In the genomic region with DNA sequence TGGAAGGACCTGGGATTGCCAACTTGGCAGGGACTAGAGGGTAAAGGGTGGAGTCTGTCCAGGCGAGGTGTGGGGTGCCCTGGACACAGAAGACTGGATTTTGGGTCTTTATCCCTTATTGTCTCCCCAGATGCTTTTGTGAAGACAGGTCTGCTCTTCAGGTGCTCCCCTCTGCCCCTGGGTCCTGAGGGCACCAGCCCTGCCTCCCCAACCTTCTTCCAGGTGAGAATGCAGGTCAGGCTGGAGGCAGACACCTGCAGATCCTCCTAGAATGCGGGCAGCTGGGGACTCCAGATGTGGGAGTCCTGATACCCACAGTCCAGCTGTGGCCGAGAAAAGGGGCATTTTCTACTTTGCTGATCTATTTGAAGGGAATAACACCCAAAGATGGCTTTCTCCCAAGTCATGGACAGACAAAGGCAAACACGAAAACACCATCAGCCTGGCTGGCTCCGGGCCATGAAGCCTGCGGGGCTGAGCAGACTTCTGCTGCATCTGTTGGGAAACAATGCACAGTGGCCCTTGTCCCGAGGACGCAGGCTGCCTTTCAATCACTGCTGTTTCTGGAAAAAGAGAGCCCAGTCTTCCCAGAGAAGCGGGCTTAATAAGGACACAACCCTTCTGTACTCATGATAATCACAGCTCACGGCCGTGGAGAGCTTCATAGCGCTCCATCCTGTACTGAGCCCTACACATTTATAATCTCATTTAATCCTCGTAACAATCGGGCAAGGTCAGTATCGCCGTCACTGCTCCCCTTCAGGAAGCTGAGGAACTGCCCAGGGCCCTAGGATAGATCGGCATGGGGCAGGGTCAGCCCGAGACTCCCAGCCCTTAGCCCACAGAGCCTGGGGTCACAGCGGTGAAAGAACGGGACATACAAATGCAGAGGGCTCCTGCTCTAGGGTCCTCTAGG, we compare ENCODE assay signal across 11 cellular contexts.
DNase-seq lines count a peak whose midpoint lies in the region; ATAC-seq and TF ChIP-seq lines count a peak whose summit lies in the region.
"Had no signal": no experiment of that assay in that cellular context is flagged by ENCODE, and none has a peak within 500 bp of the region (broad histone marks: within the 10 kb centered on the region; RNA-seq: fewer than 3 reads in every experiment).

No MANE protein-coding gene starts in this region.

- no peak overlapping the region for H3K4me3 ChIP-seq in fibroblast of pulmonary artery (replicated peaks; ENCODE audit: low read depth, low read length)
- no peak overlapping the region for H3K4me3 ChIP-seq in CD4-positive, alpha-beta memory T cell (ENCODE audit: low read length in 2 of 2)

- peak; percentile 3 for DNase-seq in NCI-H146 (lab: John Stamatoyannopoulos, UW)
- DNase-seq in NCI-H146 treated with DMSO at 0.1 percent for 48 hours (lab: John Stamatoyannopoulos, UW; ENCODE audit: unreplicated experiment): no peak
- DNase-seq in RPMI8226: peak; percentile 69
- DNase-seq in fibroblast of pulmonary artery (ENCODE audit: low read depth): peak; percentile 51
- DNase-seq in putamen (ENCODE audit: low spot score): peak; percentile 98
- no peak for DNase-seq in stimulated activated naive CD8-positive, alpha-beta T cell treated with anti-CD3 and anti-CD28 coated beads, Interleukin-15, Interleukin-2, amounts not matched to agents 100 U/mL and 50 U/mL, for 24 hours
- DNase-seq in CD4-positive, alpha-beta memory T cell: no peak
- DNase-seq in GM19240 (ENCODE audit: insufficient read length, low spot score): no peak
- DNase-seq: NK-92 treated with Interleukin-12 subunit alpha and Interleukin-12 subunit beta, amount 100 ng/mL, for 24 hours had no signal

- no peak overlapping the region for H3K27ac ChIP-seq in CD4-positive, alpha-beta memory T cell (ENCODE audit: low read depth, low read length)

- H3K9me3 ChIP-seq in CD4-positive, alpha-beta memory T cell (ENCODE audit: control insufficient read depth in 1 of 2, low read length in 2 of 2): no peaks in the 10 kb centered on the region

- H3K4me1 ChIP-seq in CD4-positive, alpha-beta memory T cell (ENCODE audit: insufficient read depth, low read length): peaks cover 7% of the 10 kb centered on the region

- intact Hi-C loops in CD4-positive, alpha-beta memory T cell (cut with micrococcal nuclease): no loop called here

- H3K4me1 Mint-ChIP-seq in CD4-positive, alpha-beta memory T cell: peaks cover 6 to 14% (median 11%) of the 10 kb centered on the region in 4 donors

- CTCF ChIA-PET in CD4-positive, alpha-beta memory T cell (lab: Charles Lee; ENCODE audit: partially characterized antibody): interaction anchor here (1.2 to 6.7 kb wide), 4 partner anchors 7 to 102 kb away, joined by 3 to 25 read pairs (median 6); no protein-coding TSS in a partner anchor

- peaks cover 0 to 4% of the 10 kb centered on the region in 2 donors for H3K27me3 Mint-ChIP-seq in CD4-positive, alpha-beta memory T cell
- H3K27me3 Mint-ChIP-seq: activated naive CD8-positive, alpha-beta T cell had no signal

- POLR2A ChIA-PET in CD4-positive, alpha-beta memory T cell (lab: Charles Lee; ENCODE audit: partially characterized antibody): no interaction called here

- no peaks in the 10 kb centered on the region for H3K36me3 Mint-ChIP-seq in CD4-positive, alpha-beta memory T cell
- H3K36me3 Mint-ChIP-seq: activated naive CD8-positive, alpha-beta T cell had no signal

- no peaks in the 10 kb centered on the region for H3K27me3 ChIP-seq in CD4-positive, alpha-beta memory T cell (ENCODE audit: insufficient read depth, low read length)

- H3K4me3 Mint-ChIP-seq in CD4-positive, alpha-beta memory T cell: no peak overlapping the region
- H3K4me3 Mint-ChIP-seq: activated naive CD8-positive, alpha-beta T cell; IgD-negative memory B cell had no signal

- H3K9me3 Mint-ChIP-seq in CD4-positive, alpha-beta memory T cell: no peaks in the 10 kb centered on the region
- H3K9me3 Mint-ChIP-seq: IgD-negative memory B cell had no signal

- H3K27ac Mint-ChIP-seq in CD4-positive, alpha-beta memory T cell: no peak overlapping the region
- H3K27ac Mint-ChIP-seq: activated naive CD8-positive, alpha-beta T cell had no signal

- no peaks in the 10 kb centered on the region for H3K36me3 ChIP-seq in CD4-positive, alpha-beta memory T cell (ENCODE audit: insufficient read depth, low read length)

- no peak for TF ChIP-seq CTCF in fibroblast of pulmonary artery (IDR thresholded peaks at IDR 0.05; ENCODE audit: low read length, missing control alignments)

- ATAC-seq in stimulated activated naive CD8-positive, alpha-beta T cell treated with anti-CD3 and anti-CD28 coated beads, Interleukin-15, Interleukin-2, amounts not matched to agents 100 U/mL and 50 U/mL, for 24 hours: no peak

Comparison
In these comparisons a context has a peak if more than half of its experiments do, and no peak if none do; other contexts are left out.
1. DNase-seq: peak in NCI-H146 (single experiment), RPMI8226 (single experiment), fibroblast of pulmonary artery (single experiment) and putamen (single experiment); none in NCI-H146 treated with DMSO at 0.1 percent for 48 hours (single experiment), stimulated activated naive CD8-positive, alpha-beta T cell treated with anti-CD3 and anti-CD28 coated beads, Interleukin-15, Interleukin-2, amounts not matched to agents 100 U/mL and 50 U/mL, for 24 hours (single experiment), CD4-positive, alpha-beta memory T cell (0 of 5) and GM19240 (single experiment).